Comparison of ENCODE assay signal across 9 cellular contexts in genomic region chr2:174522553-174522952, GRCh38. TPM values are rescaled to one million over a fixed set of nuclear protein-coding genes. Genes with fewer than 3 reads are reported as not detected.
DNase-seq lines count a peak whose midpoint lies in the region; TF ChIP-seq lines count a peak whose summit lies in the region.
"Had no signal": no experiment of that assay in that cellular context is flagged by ENCODE, and none has a peak within 500 bp of the region (broad histone marks: within the 10 kb centered on the region; RNA-seq: fewer than 3 reads in every experiment).

No MANE protein-coding gene starts in this region.

- DNase-seq in A673 (ENCODE audit: low spot score) (no peak), HCEC 1CT (peak; percentile 7), SKM-1 treated with dmso at 0.1 percent for 144 hours (lab: John Stamatoyannopoulos, UW; ENCODE audit: unreplicated experiment) (peak; percentile 73), iPS-NIHi11 (ENCODE audit: low spot score) (peak; percentile 11), EL (no peak), NCI-H82 (lab: John Stamatoyannopoulos, UW) (no peak), NCI-H187 treated with DMSO at 0.1 percent for 48 hours (lab: John Stamatoyannopoulos, UW) (no peak)
- no peak for DNase-seq in stimulated activated CD4-positive, alpha-beta T cell treated with anti-CD3 and anti-CD28 coated beads, Interleukin-2, amount 100 ng/mL, for 24 hours
- DNase-seq: mesendoderm had no signal

- H3K27me3 ChIP-seq in A673 (replicated peaks; ENCODE audit: insufficient read depth, low read depth, low read length, poor library complexity), result peaks cover 68% of the 10 kb centered on the region

- no peaks in the 10 kb centered on the region for H3K9me3 ChIP-seq in A673 (ENCODE audit: low read depth, low read length, poor library complexity, severe bottlenecking)

- no peaks in the 10 kb centered on the region for H3K4me1 ChIP-seq in A673 (ENCODE audit: insufficient read depth, low read length, poor library complexity, severe bottlenecking)

- POLR2A ChIA-PET in A673 (lab: Charles Lee; ENCODE audit: low non-redundant PET), result no interaction called here

- H3K36me3 ChIP-seq in A673 (ENCODE audit: insufficient read depth, low read length, poor library complexity, severe bottlenecking), result no peaks in the 10 kb centered on the region

- H3K27ac ChIP-seq in A673 (ENCODE audit: low read depth, low read length, poor library complexity, severe bottlenecking), result no peak overlapping the region

- intact Hi-C loops in A673 (cut with micrococcal nuclease; ENCODE audit: unreplicated experiment), result no loop called here

- no TSS peak for BruUV-seq in A673 (replicated peaks; lab: Mats Ljungman, UMichigan)

- CTCF ChIA-PET in A673 (lab: Charles Lee), result no interaction called here

- TF ChIP-seq CTCF in A673 (conservative IDR thresholded peaks at IDR 0.05; ENCODE audit: low read depth, low read length), result peak; percentile 41; the same call in 1 of the 2 replicates

- H3K4me3 ChIP-seq in A673 (ENCODE audit: low read depth, low read length, poor library complexity, severe bottlenecking), result no peak overlapping the region

RNA-seq across cellular contexts. Expression of gene GPR155, which starts 35.7 kb away (rescaled TPM):
- total RNA-seq in A673 (2021), result not detected in 2 replicates

Comparison
In these comparisons a context has a peak if more than half of its experiments do, and no peak if none do; other contexts are left out.
1. DNase-seq: peak in HCEC 1CT (single experiment), SKM-1 treated with dmso at 0.1 percent for 144 hours (single experiment) and iPS-NIHi11 (single experiment); none in A673 (single experiment), EL (single experiment), stimulated activated CD4-positive, alpha-beta T cell treated with anti-CD3 and anti-CD28 coated beads, Interleukin-2, amount 100 ng/mL, for 24 hours (0 of 2), NCI-H82 (single experiment) and NCI-H187 treated with DMSO at 0.1 percent for 48 hours (single experiment).